Comparison of ENCODE assay signal across 1 cellular context in the genomic region with DNA sequence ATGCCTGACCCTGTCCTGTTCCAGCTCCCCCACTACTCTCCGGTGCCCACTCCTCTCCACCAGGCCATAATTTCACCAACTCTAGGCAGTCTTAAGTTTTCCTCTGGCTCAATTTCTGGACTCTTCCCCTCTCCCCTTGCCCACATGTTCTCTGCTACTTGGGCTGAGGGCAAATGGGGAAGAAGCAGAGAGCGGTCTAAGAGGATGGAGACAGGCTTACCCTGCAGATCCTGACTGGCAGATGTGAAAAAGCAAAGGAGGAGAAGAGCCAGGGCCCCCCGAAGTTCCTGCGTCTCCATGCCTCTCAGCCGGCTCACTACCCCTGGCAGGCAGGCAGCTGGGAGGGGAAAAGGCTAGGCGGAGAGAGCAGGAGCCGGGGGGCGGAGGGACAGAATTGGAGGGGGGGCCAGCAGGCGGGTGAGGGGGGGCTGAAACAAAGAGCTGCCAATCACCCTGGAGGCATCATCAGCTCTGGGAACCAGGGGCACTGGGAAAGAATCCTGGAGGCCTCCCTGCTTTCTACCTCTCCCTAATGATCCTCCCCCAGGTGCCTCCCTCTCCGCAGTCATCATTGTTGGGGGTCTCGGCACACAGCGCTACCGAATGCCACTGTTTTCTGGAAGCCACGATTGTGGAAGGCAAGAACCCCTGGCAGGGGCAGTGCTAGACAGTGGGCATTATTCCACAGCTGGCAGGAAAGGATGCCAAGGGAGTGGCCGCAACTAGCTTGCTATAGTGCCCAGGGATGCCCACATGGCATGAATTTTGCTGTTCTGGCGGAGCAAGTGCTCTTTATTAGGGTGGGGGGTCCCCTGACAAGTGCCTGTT.
TF ChIP-seq lines count a peak whose summit lies in the region.

TSS of gene THBS3 (minus strand) at position 320 of the 828 bp plus-strand sequence. CDS start at position 299, 21 bp downstream.

TF ChIP-seq in GM12878, 131 proteins besides CTCF, POLR2A, EP300 and RAD21 (continued from another document):
- TF ChIP-seq, protein P1, sequence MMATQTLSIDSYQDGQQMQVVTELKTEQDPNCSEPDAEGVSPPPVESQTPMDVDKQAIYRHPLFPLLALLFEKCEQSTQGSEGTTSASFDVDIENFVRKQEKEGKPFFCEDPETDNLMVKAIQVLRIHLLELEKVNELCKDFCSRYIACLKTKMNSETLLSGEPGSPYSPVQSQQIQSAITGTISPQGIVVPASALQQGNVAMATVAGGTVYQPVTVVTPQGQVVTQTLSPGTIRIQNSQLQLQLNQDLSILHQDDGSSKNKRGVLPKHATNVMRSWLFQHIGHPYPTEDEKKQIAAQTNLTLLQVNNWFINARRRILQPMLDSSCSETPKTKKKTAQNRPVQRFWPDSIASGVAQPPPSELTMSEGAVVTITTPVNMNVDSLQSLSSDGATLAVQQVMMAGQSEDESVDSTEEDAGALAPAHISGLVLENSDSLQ (IDR thresholded peaks at IDR 0.05): 0 out of 2 replicates have a peak, but pooled peaks have one; percentile 17
- TF ChIP-seq STAT1 (conservative IDR thresholded peaks at IDR 0.05): no peak
- no peak for TF ChIP-seq CHD1 (IDR thresholded peaks at IDR 0.05; ENCODE audit: low read depth, low read length)
TF ChIP-seq in GM12878: peak in this region for 1.
